In genomic region chrX:68177542-68177941, GRCh38 we compare ENCODE assay signal across 21 cellular contexts.
DNase-seq lines count a peak whose midpoint lies in the region; TF ChIP-seq lines count a peak whose summit lies in the region.
"Had no signal": no experiment of that assay in that cellular context is flagged by ENCODE, and none has a peak within 500 bp of the region (broad histone marks: within the 10 kb centered on the region; RNA-seq: fewer than 3 reads in every experiment).

No MANE protein-coding gene starts in this region.

- no peak overlapping the region for H3K23ac ChIP-seq in mesenchymal stem cell (ENCODE audit: low read length in 2 of 2)

- TF ChIP-seq CTCF in NB4 (IDR thresholded peaks at IDR 0.05; ENCODE audit: low read depth, low read length) (no peak), mammary epithelial cell (conservative IDR thresholded peaks at IDR 0.05 in 1 of 2, IDR thresholded peaks at IDR 0.05 in 1 of 2; ENCODE audit: extremely low read depth in 1 of 2, insufficient read depth in 1 of 2, low read depth in 1 of 2, low read length in 2 of 2) (no peak), smooth muscle cell (IDR thresholded peaks at IDR 0.05; ENCODE audit: borderline replicate concordance, insufficient read depth, poor library complexity, severe bottlenecking) (no peak)

- H2AFZ ChIP-seq in mammary epithelial cell (ENCODE audit: low read depth, low read length) (no peak overlapping the region), mesenchymal stem cell (ENCODE audit: low read depth, low read length) (no peak overlapping the region), smooth muscle cell (ENCODE audit: low read depth) (no peak overlapping the region)

- H3K79me2 ChIP-seq in mammary epithelial cell (ENCODE audit: insufficient read depth, low read length) (no peaks in the 10 kb centered on the region), smooth muscle cell (ENCODE audit: low read depth) (no peaks in the 10 kb centered on the region)

- peaks cover 19% of the 10 kb centered on the region for H3K9me3 Mint-ChIP-seq in T-helper 2 cell treated with Interferon-gamma antibody and Interleukin-4, amounts not matched to agents 5 μg/mL and 100 μg/mL, for 36 hours

- no peak overlapping the region for H4K91ac ChIP-seq in mesenchymal stem cell (ENCODE audit: low read length)

- H3K4me2 ChIP-seq in mammary epithelial cell (ENCODE audit: insufficient read depth, low read depth, low read length): no peak overlapping the region
- H3K4me2 ChIP-seq in mesenchymal stem cell (ENCODE audit: low read length, poor library complexity, severe bottlenecking): no peak overlapping the region
- H3K4me2 ChIP-seq in smooth muscle cell: no peak overlapping the region
- H3K4me2 ChIP-seq: BLaER1 treated with 17β-estradiol and CSF1 and Interleukin-3, amounts not matched to agents 10 nM and 100 nM had no signal

- 64% methylated on average over 4 of the region's 4 CpGs for WGBS in mammary epithelial cell (ENCODE audit: low coverage, missing lambda C conversion rate)
- WGBS in mesenchymal stem cell: no CpG with 5 or more reads among the region's 4 CpGs
- WGBS in smooth muscle cell (ENCODE audit: low lambda C conversion rate): 79% methylated on average over 4 of the region's 4 CpGs

- H3K27ac Mint-ChIP-seq in T-helper 2 cell treated with Interferon-gamma antibody and Interleukin-4, amounts not matched to agents 5 μg/mL and 100 μg/mL, for 36 hours: peak overlapping the region; percentile 67
- H3K27ac Mint-ChIP-seq: T-helper 17 cell had no signal

- H2BK120ac ChIP-seq in mesenchymal stem cell (ENCODE audit: low read depth, low read length): no peak overlapping the region

- no peaks in the 10 kb centered on the region for H3K36me3 ChIP-seq in mammary epithelial cell (ENCODE audit: insufficient read depth, low read length)
- no peaks in the 10 kb centered on the region for H3K36me3 ChIP-seq in mesenchymal stem cell (ENCODE audit: control insufficient read depth in 1 of 2, insufficient read depth in 2 of 2, low read depth in 1 of 2, low read length in 2 of 2)
- H3K36me3 ChIP-seq in smooth muscle cell (ENCODE audit: low read depth): no peaks in the 10 kb centered on the region
- H3K36me3 ChIP-seq: BLaER1 treated with 17β-estradiol and CSF1 and Interleukin-3, amounts not matched to agents 10 nM and 100 nM; heart left ventricle; SJCRH30 had no signal

- H3K4me1 ChIP-seq in mammary epithelial cell (ENCODE audit: insufficient read depth, low read length): no peaks in the 10 kb centered on the region
- H3K4me1 ChIP-seq in mesenchymal stem cell (ENCODE audit: control insufficient read depth, insufficient read depth, low read depth, low read length): no peaks in the 10 kb centered on the region
- no peaks in the 10 kb centered on the region for H3K4me1 ChIP-seq in smooth muscle cell (ENCODE audit: low read depth)
- H3K4me1 ChIP-seq: psoas muscle, SJCRH30 had no signal

- no peak overlapping the region for H3K4ac ChIP-seq in mesenchymal stem cell (ENCODE audit: low read depth in 1 of 2, low read length in 2 of 2)

- H3K14ac ChIP-seq in mesenchymal stem cell (ENCODE audit: low read length in 2 of 2): no peak overlapping the region

- no peaks in the 10 kb centered on the region for H3F3A ChIP-seq in smooth muscle cell (ENCODE audit: low read depth)

- H3K27ac ChIP-seq in mammary epithelial cell (ENCODE audit: insufficient read depth, low read depth, low read length) (no peak overlapping the region), mesenchymal stem cell (ENCODE audit: low read length, poor library complexity, severe bottlenecking) (no peak overlapping the region), smooth muscle cell (ENCODE audit: low read depth) (no peak overlapping the region)
- H3K27ac ChIP-seq: BLaER1 treated with 17β-estradiol and CSF1 and Interleukin-3, amounts not matched to agents 10 nM and 100 nM; heart left ventricle; psoas muscle; SJCRH30 had no signal

- H2BK15ac ChIP-seq in mesenchymal stem cell (ENCODE audit: low read depth, poor library complexity, severe bottlenecking): no peak overlapping the region

- no peak overlapping the region for H3K4me3 ChIP-seq in NB4 (ENCODE audit: low read depth, low read length)
- H3K4me3 ChIP-seq in mammary epithelial cell (replicated peaks in 1 of 3; ENCODE audit: insufficient read depth in 1 of 3, low read depth in 2 of 3, low read length in 3 of 3): no peak overlapping the region
- H3K4me3 ChIP-seq in mesenchymal stem cell (ENCODE audit: insufficient read depth in 1 of 2, low read depth in 1 of 2, low read length in 2 of 2): no peak overlapping the region
- H3K4me3 ChIP-seq in smooth muscle cell: no peak overlapping the region
- H3K4me3 ChIP-seq: BLaER1 treated with 17β-estradiol and CSF1 and Interleukin-3, amounts not matched to agents 10 nM and 100 nM; heart left ventricle; psoas muscle; SJCRH30 had no signal

- H3K4me1 Mint-ChIP-seq in T-helper 2 cell treated with Interferon-gamma antibody and Interleukin-4, amounts not matched to agents 5 μg/mL and 100 μg/mL, for 36 hours (ENCODE audit: low read depth): peaks cover 22% of the 10 kb centered on the region

- CTCF ChIA-PET in mammary epithelial cell (lab: Charles Lee; ENCODE audit: low non-redundant PET): no interaction called here

- H2BK5ac ChIP-seq in mesenchymal stem cell (ENCODE audit: low read depth, low read length, poor library complexity, severe bottlenecking): no peak overlapping the region

- DNase-seq in T-helper 2 cell treated with Interferon-gamma antibody and Interleukin-4, amounts not matched to agents 5 μg/mL and 100 μg/mL, for 36 hours (ENCODE audit: low spot score): no peak
- DNase-seq in T-helper 2 cell (no peak), NB4 (ENCODE audit: low read depth) (peak; percentile 22), mammary epithelial cell (peak; percentile 19), mesenchymal stem cell (peak; percentile 2), smooth muscle cell (lab: John Stamatoyannopoulos, UW; ENCODE audit: unreplicated experiment) (no peak), NCI-H446 (lab: John Stamatoyannopoulos, UW) (no peak)
- no peak for DNase-seq in activated CD4-positive, alpha-beta T cell treated with anti-CD3 and anti-CD28 coated beads, Interleukin-2, amount 50 U/mL, for 4 hours
- DNase-seq: amniotic stem cell; central memory CD4-positive, alpha-beta T cell; DMS53; heart left ventricle; left ventricle myocardium superior; NCI-H1436; NCI-H2171; NCI-H774; psoas muscle; SJCRH30; stimulated activated CD4-positive, alpha-beta T cell treated with anti-CD3 and anti-CD28 coated beads, Interleukin-4, amount 100 ng/mL, for 4 hours; T-helper 17 cell had no signal

- dilution Hi-C loops in mammary epithelial cell (cut with HindIII; ENCODE audit: low sequenced_read_pairs): no loop called here

- BruUV-seq in mammary epithelial cell (replicated peaks; lab: Mats Ljungman, UMichigan): no TSS peak

- no peak overlapping the region for H2AK5ac ChIP-seq in mesenchymal stem cell (ENCODE audit: low read length, severe bottlenecking)

- H3K27me3 Mint-ChIP-seq in T-helper 2 cell treated with Interferon-gamma antibody and Interleukin-4, amounts not matched to agents 5 μg/mL and 100 μg/mL, for 36 hours (ENCODE audit: low read depth): no peaks in the 10 kb centered on the region
- H3K27me3 Mint-ChIP-seq: T-helper 17 cell had no signal

- no peak overlapping the region for H3K18ac ChIP-seq in mesenchymal stem cell (ENCODE audit: low read depth in 1 of 2, low read length in 2 of 2)

- H3K9me3 ChIP-seq in mammary epithelial cell (replicated peaks; ENCODE audit: insufficient read depth, low read length): no peaks in the 10 kb centered on the region
- peaks cover 5% of the 10 kb centered on the region for H3K9me3 ChIP-seq in mesenchymal stem cell (ENCODE audit: control insufficient read depth, low read length)
- no peaks in the 10 kb centered on the region for H3K9me3 ChIP-seq in smooth muscle cell (replicated peaks; ENCODE audit: low read depth)
- H3K9me3 ChIP-seq: psoas muscle, SJCRH30 had no signal

- H3K9ac ChIP-seq in mammary epithelial cell (ENCODE audit: insufficient read depth, low read length) (no peak overlapping the region), mesenchymal stem cell (ENCODE audit: low read length) (no peak overlapping the region), smooth muscle cell (ENCODE audit: low read depth) (no peak overlapping the region)
- H3K9ac ChIP-seq: BLaER1 treated with 17β-estradiol and CSF1 and Interleukin-3, amounts not matched to agents 10 nM and 100 nM had no signal

- no peak overlapping the region for H3K4me3 Mint-ChIP-seq in T-helper 2 cell treated with Interferon-gamma antibody and Interleukin-4, amounts not matched to agents 5 μg/mL and 100 μg/mL, for 36 hours

- H3K27me3 ChIP-seq in mammary epithelial cell (ENCODE audit: insufficient read depth, low read length) (no peaks in the 10 kb centered on the region), mesenchymal stem cell (ENCODE audit: control insufficient read depth in 1 of 2, insufficient read depth in 1 of 2, low read length in 2 of 2) (peaks cover 0 to 5% of the 10 kb centered on the region in 2 experiments), smooth muscle cell (ENCODE audit: low read depth) (no peaks in the 10 kb centered on the region)
- H3K27me3 ChIP-seq: SJCRH30 had no signal

- no peak for TF ChIP-seq POLR2A in NB4 (IDR thresholded peaks at IDR 0.05; ENCODE audit: extremely low read depth, insufficient read length)

- H3K36me3 Mint-ChIP-seq in T-helper 2 cell treated with Interferon-gamma antibody and Interleukin-4, amounts not matched to agents 5 μg/mL and 100 μg/mL, for 36 hours (ENCODE audit: low read depth): peaks cover 17% of the 10 kb centered on the region

- H4K8ac ChIP-seq in mesenchymal stem cell (ENCODE audit: low read length): no peak overlapping the region

- intact Hi-C loops in mammary epithelial cell (cut with micrococcal nuclease): no loop called here

- no peaks in the 10 kb centered on the region for H4K20me1 ChIP-seq in mammary epithelial cell (ENCODE audit: insufficient read depth, low read length)
- no peaks in the 10 kb centered on the region for H4K20me1 ChIP-seq in smooth muscle cell (ENCODE audit: low read depth)
- H4K20me1 ChIP-seq: BLaER1 treated with 17β-estradiol and CSF1 and Interleukin-3, amounts not matched to agents 10 nM and 100 nM had no signal

- H2BK12ac ChIP-seq in mesenchymal stem cell (ENCODE audit: low read length in 2 of 2): no peak overlapping the region

- in situ Hi-C loops in mammary epithelial cell (cut with MboI; ENCODE audit: low sequenced_read_pairs in 2 of 2): loop anchor here in 1 of 2 donors (25.0 kb wide), 1 partner anchor 535 kb away; no protein-coding TSS in a partner anchor

- no peaks in the 10 kb centered on the region for H3K79me1 ChIP-seq in mesenchymal stem cell (replicated peaks; ENCODE audit: low read length, poor library complexity, severe bottlenecking)

Comparison
In these comparisons a context has a peak if more than half of its experiments do, and no peak if none do; other contexts are left out.
1. DNase-seq: peak in NB4 (single experiment), mammary epithelial cell (single experiment) and mesenchymal stem cell (single experiment); none in T-helper 2 cell treated with Interferon-gamma antibody and Interleukin-4, amounts not matched to agents 5 μg/mL and 100 μg/mL, for 36 hours (single experiment), T-helper 2 cell (0 of 5), smooth muscle cell (single experiment), activated CD4-positive, alpha-beta T cell treated with anti-CD3 and anti-CD28 coated beads, Interleukin-2, amount 50 U/mL, for 4 hours (0 of 2) and NCI-H446 (0 of 2).